In genomic region chrX:107675365-107675654, GRCh38 we compare ENCODE assay signal across 9 cellular contexts. TPM values are rescaled to one million over a fixed set of nuclear protein-coding genes. Genes with fewer than 3 reads are reported as not detected.
DNase-seq lines count a peak whose midpoint lies in the region; ATAC-seq lines count a peak whose summit lies in the region.
"Had no signal": no experiment of that assay in that cellular context is flagged by ENCODE, and none has a peak within 500 bp of the region (broad histone marks: within the 10 kb centered on the region; RNA-seq: fewer than 3 reads in every experiment).

No MANE protein-coding gene starts in this region.

- intact Hi-C loops in activated CD4-positive, alpha-beta T cell treated with anti-CD3 and anti-CD28 coated beads for 36 hours (cut with DNase I, micrococcal nuclease) = no loop called here

- POLR2A ChIA-PET in activated CD4-positive, alpha-beta T cell treated with anti-CD3 and anti-CD28 coated beads for 36 hours (lab: Charles Lee) = interaction anchor here (0.8 to 7.7 kb wide), 2 partner anchors 39 to 47 kb away, joined by 4 to 144 read pairs; partner anchors contain the start of gene PRPS1

- no peaks in the 10 kb centered on the region for H3K9me3 Mint-ChIP-seq in activated CD4-positive, alpha-beta T cell treated with anti-CD3 and anti-CD28 coated beads for 36 hours (ENCODE audit: low read depth)
- H3K9me3 Mint-ChIP-seq in activated naive CD8-positive, alpha-beta T cell treated with anti-CD3 and anti-CD28 coated beads for 36 hours = no peaks in the 10 kb centered on the region
- peaks cover 0 to 2% (median 0%) of the 10 kb centered on the region in 6 donors for H3K9me3 Mint-ChIP-seq in immature natural killer cell
- H3K9me3 Mint-ChIP-seq in stimulated activated naive CD8-positive, alpha-beta T cell treated with anti-CD3 and anti-CD28 coated beads, Interleukin-15, amount 100 ng/mL, for 72 hours = no peaks in the 10 kb centered on the region

- H3K4me3 Mint-ChIP-seq in activated CD4-positive, alpha-beta T cell treated with anti-CD3 and anti-CD28 coated beads for 36 hours = peak overlapping the region; percentile 86
- H3K4me3 Mint-ChIP-seq in activated naive CD8-positive, alpha-beta T cell treated with anti-CD3 and anti-CD28 coated beads for 36 hours = peak overlapping the region; percentile 90
- peak overlapping the region in 4 of 5 donors; percentile 70 to 81 (median 78) for H3K4me3 Mint-ChIP-seq in immature natural killer cell
- H3K4me3 Mint-ChIP-seq in stimulated activated naive CD8-positive, alpha-beta T cell treated with anti-CD3 and anti-CD28 coated beads, Interleukin-15, amount 100 ng/mL, for 72 hours = peak overlapping the region; percentile 75 to 92

- H3K4me1 Mint-ChIP-seq in activated CD4-positive, alpha-beta T cell treated with anti-CD3 and anti-CD28 coated beads for 36 hours = peaks cover 62% of the 10 kb centered on the region
- H3K4me1 Mint-ChIP-seq in activated naive CD8-positive, alpha-beta T cell treated with anti-CD3 and anti-CD28 coated beads for 36 hours = peaks cover 44% of the 10 kb centered on the region
- H3K4me1 Mint-ChIP-seq in immature natural killer cell = peaks cover 60% of the 10 kb centered on the region in 2 donors
- H3K4me1 Mint-ChIP-seq in stimulated activated naive CD8-positive, alpha-beta T cell treated with anti-CD3 and anti-CD28 coated beads, Interleukin-15, amount 100 ng/mL, for 72 hours = peaks cover 68% of the 10 kb centered on the region

- peaks cover 3% of the 10 kb centered on the region for H3K36me3 Mint-ChIP-seq in activated CD4-positive, alpha-beta T cell treated with anti-CD3 and anti-CD28 coated beads for 36 hours (ENCODE audit: low read depth)
- H3K36me3 Mint-ChIP-seq in activated naive CD8-positive, alpha-beta T cell treated with anti-CD3 and anti-CD28 coated beads for 36 hours = peaks cover 4% of the 10 kb centered on the region
- no peaks in the 10 kb centered on the region for H3K36me3 Mint-ChIP-seq in immature natural killer cell

- ATAC-seq in activated CD4-positive, alpha-beta T cell treated with anti-CD3 and anti-CD28 coated beads for 36 hours = no peak
- ATAC-seq in stimulated activated naive CD8-positive, alpha-beta T cell treated with anti-CD3 and anti-CD28 coated beads, Interleukin-15, amount 100 ng/mL, for 72 hours = no peak
- ATAC-seq in GM19324 (IDR thresholded peaks at IDR 0.05; ENCODE audit: low FRiP score, unreplicated experiment) = no peak

- no peaks in the 10 kb centered on the region for H3K27me3 Mint-ChIP-seq in activated CD4-positive, alpha-beta T cell treated with anti-CD3 and anti-CD28 coated beads for 36 hours
- no peaks in the 10 kb centered on the region for H3K27me3 Mint-ChIP-seq in activated naive CD8-positive, alpha-beta T cell treated with anti-CD3 and anti-CD28 coated beads for 36 hours
- peaks cover 26 to 35% (median 33%) of the 10 kb centered on the region in 3 donors for H3K27me3 Mint-ChIP-seq in immature natural killer cell (ENCODE audit: low read depth in 3 of 3)
- H3K27me3 Mint-ChIP-seq in stimulated activated naive CD8-positive, alpha-beta T cell treated with anti-CD3 and anti-CD28 coated beads, Interleukin-15, amount 100 ng/mL, for 72 hours = no peaks in the 10 kb centered on the region

- DNase-seq in activated CD4-positive, alpha-beta T cell treated with anti-CD3 and anti-CD28 coated beads for 36 hours = no peak
- no peak for DNase-seq in activated CD4-positive, alpha-beta T cell treated with anti-CD3 and anti-CD28 coated beads for 48 hours
- no peak for DNase-seq in activated naive CD8-positive, alpha-beta T cell treated with anti-CD3 and anti-CD28 coated beads for 36 hours
- DNase-seq in immature natural killer cell = no peak
- no peak for DNase-seq in stimulated activated naive CD8-positive, alpha-beta T cell treated with anti-CD3 and anti-CD28 coated beads, Interleukin-15, amount 100 ng/mL, for 72 hours
- no peak for DNase-seq in NCI-H510A (lab: John Stamatoyannopoulos, UW)
- DNase-seq in GF-D8 (lab: John Stamatoyannopoulos, UW) = no peak
- DNase-seq: stimulated activated CD4-positive, alpha-beta T cell treated with anti-CD3 and anti-CD28 coated beads, Interleukin-4, amount 100 ng/mL, for 4 hours had no signal

- peak overlapping the region; percentile 86 for H3K27ac Mint-ChIP-seq in activated CD4-positive, alpha-beta T cell treated with anti-CD3 and anti-CD28 coated beads for 36 hours
- peak overlapping the region; percentile 98 for H3K27ac Mint-ChIP-seq in activated naive CD8-positive, alpha-beta T cell treated with anti-CD3 and anti-CD28 coated beads for 36 hours
- H3K27ac Mint-ChIP-seq in immature natural killer cell = peak overlapping the region; percentile 96 to 99 (median 98)
- peak overlapping the region; percentile 68 to 98 for H3K27ac Mint-ChIP-seq in stimulated activated naive CD8-positive, alpha-beta T cell treated with anti-CD3 and anti-CD28 coated beads, Interleukin-15, amount 100 ng/mL, for 72 hours

- CTCF ChIA-PET in activated CD4-positive, alpha-beta T cell treated with anti-CD3 and anti-CD28 coated beads for 36 hours (lab: Charles Lee) = interaction anchor here (0.8 to 7.9 kb wide), 3 partner anchors 39 to 100 kb away, joined by 3 to 191 read pairs (median 4); partner anchors contain the start of genes PRPS1 and TSC22D3

RNA-seq across cellular contexts. Expression of gene PRPS1, which starts 47.0 kb away (rescaled TPM):
- total RNA-seq in activated CD4-positive, alpha-beta T cell treated with anti-CD3 and anti-CD28 coated beads for 36 hours = 100 to 1,000 TPM; 112 to 141 TPM
- total RNA-seq in activated naive CD8-positive, alpha-beta T cell treated with anti-CD3 and anti-CD28 coated beads for 36 hours = 100 to 1,000 TPM; 123 to 129 TPM
- 10 to 100 TPM; 41.9 to 54.6 (median 45.6) TPM for polyA plus RNA-seq in immature natural killer cell
